8 cellular contexts compared by ENCODE assay signal in genomic region chr4:123505077-123505456, GRCh38.
DNase-seq lines count a peak whose midpoint lies in the region; TF ChIP-seq lines count a peak whose summit lies in the region.

No MANE protein-coding gene starts in this region.

- TF ChIP-seq CTCF in epithelial cell of proximal tubule (conservative IDR thresholded peaks at IDR 0.05; ENCODE audit: low read depth, low read length): no peak

- H3K36me3 ChIP-seq in neuron (ENCODE audit: insufficient read depth, low read length): no peaks in the 10 kb centered on the region

- H3K27me3 ChIP-seq in neuron (ENCODE audit: insufficient read depth, low read length): no peaks in the 10 kb centered on the region

- peaks cover 14% of the 10 kb centered on the region for H3K4me1 ChIP-seq in neuron (ENCODE audit: insufficient read depth, low read length)

- H3K4me3 ChIP-seq in epithelial cell of proximal tubule (ENCODE audit: low read depth, low read length): peak overlapping the region; percentile 59
- H3K4me3 ChIP-seq in neuron (ENCODE audit: low read length): peak overlapping the region; percentile 48

- H2AFZ ChIP-seq in neuron (ENCODE audit: low read depth, low read length): peak overlapping the region; percentile 74

- peaks cover 2% of the 10 kb centered on the region for H3K9me3 ChIP-seq in neuron (ENCODE audit: low read length)

- DNase-seq in DMS 273 (lab: John Stamatoyannopoulos, UW; ENCODE audit: unreplicated experiment): peak; percentile 50
- no peak for DNase-seq in DMS 273 treated with DMSO at 0.1 percent for 48 hours (lab: John Stamatoyannopoulos, UW)
- DNase-seq in NCI-H748 (lab: John Stamatoyannopoulos, UW; ENCODE audit: unreplicated experiment): peak; percentile 65
- DNase-seq in epithelial cell of proximal tubule (ENCODE audit: low read depth): no peak
- DNase-seq in SIG-M5 (lab: John Stamatoyannopoulos, UW): no peak
- no peak for DNase-seq in activated CD8-positive, alpha-beta memory T cell treated with anti-CD3 and anti-CD28 coated beads, Interleukin-2, amount 50 U/mL, for 4 hours
- DNase-seq in RPMI8226: no peak

Comparison
In these comparisons a context has a peak if more than half of its experiments do, and no peak if none do; other contexts are left out.
1. DNase-seq: peak in DMS 273 (single experiment) and NCI-H748 (single experiment); none in DMS 273 treated with DMSO at 0.1 percent for 48 hours (single experiment), epithelial cell of proximal tubule (single experiment), SIG-M5 (single experiment), activated CD8-positive, alpha-beta memory T cell treated with anti-CD3 and anti-CD28 coated beads, Interleukin-2, amount 50 U/mL, for 4 hours (single experiment) and RPMI8226 (single experiment).